Comparison of ENCODE assay signal across 25 cellular contexts in genomic region chrX:110175146-110175545, GRCh38.
A peak's percentile ranks its signal among the peaks of the same experiment; 100 is the strongest.
DNase-seq lines count a peak whose midpoint lies in the region; ATAC-seq and TF ChIP-seq lines count a peak whose summit lies in the region.
"Had no signal": no experiment of that assay in that cellular context is flagged by ENCODE, and none has a peak within 500 bp of the region (broad histone marks: within the 10 kb centered on the region; RNA-seq: fewer than 3 reads in every experiment).

No MANE protein-coding gene starts in this region.

- H3K36me3 Mint-ChIP-seq in MCF 10A (ENCODE audit: insufficient read depth, unreplicated experiment), result peaks cover 49% of the 10 kb centered on the region

- H3K36me3 ChIP-seq in breast epithelium (no peaks in the 10 kb centered on the region), RWPE2 (ENCODE audit: low read depth) (no peaks in the 10 kb centered on the region), upper lobe of right lung (no peaks in the 10 kb centered on the region), stomach (peaks cover 0 to 10% (median 0%) of the 10 kb centered on the region in 4 donors)
- H3K36me3 ChIP-seq: SJCRH30, tibial artery had no signal

- DNase-seq in MCF 10A (ENCODE audit: unreplicated experiment), result no peak
- no peak for DNase-seq in breast epithelium (ENCODE audit: low spot score in 2 of 2)
- DNase-seq in RWPE2 (ENCODE audit: low spot score), result no peak
- peak; percentile 31 for DNase-seq in islet precursor cell
- peak; percentile 59 for DNase-seq in upper lobe of right lung
- DNase-seq in stomach, result no peak
- DNase-seq in AML-193 (lab: John Stamatoyannopoulos, UW), result no peak
- no peak for DNase-seq in stimulated activated CD4-positive, alpha-beta T cell treated with anti-CD3 and anti-CD28 coated beads, Interleukin-1b, Interleukin-23, amount 100 ng/mL, for 48 hours
- DNase-seq: 8988T; activated CD8-positive, alpha-beta T cell treated with anti-CD3 and anti-CD28 coated beads, Interleukin-2, amount 10 ng/mL, durations not matched to agents 7 days and 5 days; activated effector memory CD4-positive, alpha-beta T cell treated with anti-CD3 and anti-CD28 coated beads, Interleukin-2, amount 50 U/mL, for 16 hours; activated naive CD8-positive, alpha-beta T cell treated with anti-CD3 and anti-CD28 coated beads for 36 hours; aorta; DMS153; hippocampal formation; left colon; mesendoderm; NCI-H1417; SJCRH30; stimulated activated naive CD8-positive, alpha-beta T cell treated with anti-CD3 and anti-CD28 coated beads, Interleukin-15, amount 100 ng/mL, for 72 hours; T-helper 1 cell had no signal

- no peak overlapping the region for H3K4me3 Mint-ChIP-seq in MCF 10A (ENCODE audit: unreplicated experiment)
- H3K4me3 Mint-ChIP-seq: activated CD8-positive, alpha-beta T cell treated with anti-CD3 and anti-CD28 coated beads, Interleukin-2, amount 10 ng/mL, durations not matched to agents 7 days and 5 days; activated naive CD8-positive, alpha-beta T cell treated with anti-CD3 and anti-CD28 coated beads for 36 hours; stimulated activated naive CD8-positive, alpha-beta T cell treated with anti-CD3 and anti-CD28 coated beads, Interleukin-15, amount 100 ng/mL, for 72 hours had no signal

- no peaks in the 10 kb centered on the region for H3K4me1 ChIP-seq in breast epithelium
- H3K4me1 ChIP-seq in RWPE2 (ENCODE audit: insufficient read depth, poor library complexity, severe bottlenecking), result peaks cover 23% of the 10 kb centered on the region
- no peaks in the 10 kb centered on the region for H3K4me1 ChIP-seq in upper lobe of right lung
- peaks cover 0 to 9% (median 0%) of the 10 kb centered on the region in 4 donors for H3K4me1 ChIP-seq in stomach
- H3K4me1 ChIP-seq: gastroesophageal sphincter, SJCRH30 had no signal

- no peak for TF ChIP-seq EP300 in stomach (IDR thresholded peaks at IDR 0.05)

- intact Hi-C loops in MCF 10A (cut with micrococcal nuclease), result no loop called here
- intact Hi-C loops in breast epithelium (cut with DNase I; ENCODE audit: low total_unique reads), result no loop called here
- intact Hi-C loops in upper lobe of right lung (cut with DNase I), result no loop called here
- intact Hi-C loops in stomach (cut with DNase I; ENCODE audit: low total_unique reads), result no loop called here

- BruUV-seq in MCF 10A (replicated peaks; lab: Mats Ljungman, UMichigan), result no TSS peak

- no peaks in the 10 kb centered on the region for H3K9me3 Mint-ChIP-seq in MCF 10A (ENCODE audit: unreplicated experiment)
- H3K9me3 Mint-ChIP-seq: activated naive CD8-positive, alpha-beta T cell treated with anti-CD3 and anti-CD28 coated beads for 36 hours; stimulated activated naive CD8-positive, alpha-beta T cell treated with anti-CD3 and anti-CD28 coated beads, Interleukin-15, amount 100 ng/mL, for 72 hours had no signal

- H3K4me1 Mint-ChIP-seq in MCF 10A (ENCODE audit: insufficient read depth, unreplicated experiment), result peaks cover 31% of the 10 kb centered on the region

- TF ChIP-seq POLR2A in breast epithelium (IDR thresholded peaks at IDR 0.05), result no peak
- no peak for TF ChIP-seq POLR2A in stomach (IDR thresholded peaks at IDR 0.05)

- TF ChIP-seq CTCF in MCF 10A (IDR thresholded peaks at IDR 0.05; ENCODE audit: unreplicated experiment) (no peak), breast epithelium (IDR thresholded peaks at IDR 0.05) (no peak), RWPE2 (IDR thresholded peaks at IDR 0.05; ENCODE audit: poor library complexity, severe bottlenecking) (no peak), upper lobe of right lung (IDR thresholded peaks at IDR 0.05) (no peak), stomach (IDR thresholded peaks at IDR 0.05) (no peak)

- H3K9me3 ChIP-seq in breast epithelium (no peaks in the 10 kb centered on the region), RWPE2 (ENCODE audit: severe bottlenecking) (no peaks in the 10 kb centered on the region), upper lobe of right lung (no peaks in the 10 kb centered on the region), stomach (no peaks in the 10 kb centered on the region)
- H3K9me3 ChIP-seq: gastroesophageal sphincter, SJCRH30, tibial artery had no signal

- 62 to 82% (median 80%) methylated on average over 4 of the region's 4 CpGs for WGBS in stomach, 5 donors

- peak overlapping the region; percentile 40 for H3K27ac Mint-ChIP-seq in MCF 10A (ENCODE audit: low read depth, unreplicated experiment)
- H3K27ac Mint-ChIP-seq: activated CD8-positive, alpha-beta T cell treated with anti-CD3 and anti-CD28 coated beads, Interleukin-2, amount 10 ng/mL, durations not matched to agents 7 days and 5 days; activated naive CD8-positive, alpha-beta T cell treated with anti-CD3 and anti-CD28 coated beads for 36 hours; stimulated activated naive CD8-positive, alpha-beta T cell treated with anti-CD3 and anti-CD28 coated beads, Interleukin-15, amount 100 ng/mL, for 72 hours had no signal

- CTCF ChIA-PET in MCF 10A (lab: Yijun Ruan, JAX), result interaction anchor here (0.6 to 2.2 kb wide), 6 partner anchors 14 to 734 kb away, joined by 3 to 13 read pairs (median 3); no protein-coding TSS in a partner anchor

- H3K4me3 ChIP-seq in breast epithelium (no peak overlapping the region), RWPE2 (ENCODE audit: severe bottlenecking) (no peak overlapping the region), upper lobe of right lung (no peak overlapping the region), stomach (no peak overlapping the region)
- H3K4me3 ChIP-seq: cardiac muscle cell, gastroesophageal sphincter, SJCRH30, tibial artery had no signal

- POLR2A ChIA-PET in MCF 10A (lab: Yijun Ruan, JAX), result interaction anchor here (0.6 to 1.2 kb wide), 5 partner anchors 13 to 148 kb away, joined by 3 read pairs; no protein-coding TSS in a partner anchor

- peaks cover 0 to 62% of the 10 kb centered on the region in 2 donors for H3K27me3 ChIP-seq in breast epithelium
- H3K27me3 ChIP-seq in RWPE2 (ENCODE audit: insufficient read depth, poor library complexity, severe bottlenecking), result no peaks in the 10 kb centered on the region
- H3K27me3 ChIP-seq in upper lobe of right lung, result no peaks in the 10 kb centered on the region
- no peaks in the 10 kb centered on the region for H3K27me3 ChIP-seq in stomach
- H3K27me3 ChIP-seq: cardiac muscle cell, gastroesophageal sphincter, SJCRH30, tibial artery had no signal

- H3K27me3 Mint-ChIP-seq in MCF 10A (ENCODE audit: insufficient read depth, unreplicated experiment), result peaks cover 42% of the 10 kb centered on the region
- H3K27me3 Mint-ChIP-seq: activated naive CD8-positive, alpha-beta T cell treated with anti-CD3 and anti-CD28 coated beads for 36 hours; stimulated activated naive CD8-positive, alpha-beta T cell treated with anti-CD3 and anti-CD28 coated beads, Interleukin-15, amount 100 ng/mL, for 72 hours had no signal

- no peak overlapping the region for H3K27ac ChIP-seq in breast epithelium
- H3K27ac ChIP-seq in RWPE2 (ENCODE audit: poor library complexity, severe bottlenecking), result peak overlapping the region; percentile 89
- H3K27ac ChIP-seq in upper lobe of right lung, result no peak overlapping the region
- H3K27ac ChIP-seq in stomach, result no peak overlapping the region
- H3K27ac ChIP-seq: cardiac muscle cell, gastroesophageal sphincter, SJCRH30, tibial artery had no signal

- ATAC-seq in RWPE2 (ENCODE audit: low read depth), result no peak
- peak; percentile 77 for ATAC-seq in upper lobe of right lung
- ATAC-seq: activated CD8-positive, alpha-beta T cell treated with anti-CD3 and anti-CD28 coated beads, Interleukin-2, amount 10 ng/mL, durations not matched to agents 7 days and 5 days; gastroesophageal sphincter; left colon; Panc1; stimulated activated naive CD8-positive, alpha-beta T cell treated with anti-CD3 and anti-CD28 coated beads, Interleukin-15, amount 100 ng/mL, for 72 hours had no signal

Comparison
In these comparisons a context has a peak if more than half of its experiments do, and no peak if none do; other contexts are left out.
1. DNase-seq: peak in islet precursor cell (single experiment) and upper lobe of right lung (single experiment); none in MCF 10A (single experiment), breast epithelium (0 of 2), RWPE2 (single experiment), stomach (single experiment), AML-193 (0 of 2) and stimulated activated CD4-positive, alpha-beta T cell treated with anti-CD3 and anti-CD28 coated beads, Interleukin-1b, Interleukin-23, amount 100 ng/mL, for 48 hours (single experiment).